In the genomic region with DNA sequence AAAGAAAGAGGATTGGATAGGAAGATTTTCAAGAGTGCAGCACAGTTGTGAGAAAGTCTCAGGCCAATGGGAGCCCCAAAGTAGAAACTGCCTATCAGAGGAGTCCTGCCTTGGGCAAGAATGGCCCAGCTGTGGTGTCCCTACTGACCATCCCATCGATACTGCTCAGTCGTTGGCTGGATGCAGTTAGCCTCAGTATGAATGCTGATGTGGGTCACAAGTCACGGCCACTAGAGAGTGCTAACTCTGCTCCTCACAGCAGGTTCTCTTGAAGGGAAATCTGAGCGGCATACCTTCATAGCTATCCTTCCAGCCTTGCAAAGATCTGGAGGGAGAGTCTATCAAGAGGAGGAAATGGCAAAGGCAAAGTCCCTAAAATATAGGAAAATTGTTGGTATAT, we compare ENCODE assay signal across 10 cellular contexts. TPM values are rescaled to one million over a fixed set of nuclear protein-coding genes. Genes with fewer than 3 reads are reported as not detected.
A peak's percentile ranks its signal among the peaks of the same experiment; 100 is the strongest.
DNase-seq lines count a peak whose midpoint lies in the region; ATAC-seq, FAIRE-seq and TF ChIP-seq lines count a peak whose summit lies in the region.
"Had no signal": no experiment of that assay in that cellular context is flagged by ENCODE, and none has a peak within 500 bp of the region (broad histone marks: within the 10 kb centered on the region; RNA-seq: fewer than 3 reads in every experiment).

No MANE protein-coding gene starts in this region.

- H3K9me3 Mint-ChIP-seq in CD8-positive, alpha-beta T cell = no peaks in the 10 kb centered on the region

- no peaks in the 10 kb centered on the region for H3K36me3 Mint-ChIP-seq in CD8-positive, alpha-beta T cell

- FAIRE-seq in kidney (lab: Jason Lieb, UNC) = no peak
- no peak for FAIRE-seq in RCC 7860 (lab: Jason Lieb, UNC)

- intact Hi-C loops in kidney (cut with DNase I) = no loop called here
- intact Hi-C loops in CD8-positive, alpha-beta T cell (cut with DNase I, micrococcal nuclease) = no loop called here

- peaks cover 15% of the 10 kb centered on the region for H3K27me3 Mint-ChIP-seq in CD8-positive, alpha-beta T cell (ENCODE audit: low read depth)

- peak; percentile 16 for TF ChIP-seq CTCF in kidney (IDR thresholded peaks at IDR 0.05; ENCODE audit: borderline replicate concordance, extremely low read depth, insufficient read depth)
- no peak for TF ChIP-seq CTCF in CD8-positive, alpha-beta T cell (IDR thresholded peaks at IDR 0.05)

- H3K27ac Mint-ChIP-seq in CD8-positive, alpha-beta T cell = no peak overlapping the region

- no peaks in the 10 kb centered on the region for H3K9me3 ChIP-seq in kidney (ENCODE audit: control insufficient read depth in 1 of 2, low read length in 2 of 2)
- no peaks in the 10 kb centered on the region for H3K9me3 ChIP-seq in CD8-positive, alpha-beta T cell (ENCODE audit: low read length)
- H3K9me3 ChIP-seq: psoas muscle had no signal

- no peak overlapping the region for H3K4me3 Mint-ChIP-seq in CD8-positive, alpha-beta T cell

- POLR2A ChIA-PET in CD8-positive, alpha-beta T cell (lab: Charles Lee) = no interaction called here

- no peak overlapping the region for H3K27ac ChIP-seq in kidney (ENCODE audit: low read depth in 2 of 2, low read length in 2 of 2)
- no peak overlapping the region for H3K27ac ChIP-seq in CD8-positive, alpha-beta T cell (ENCODE audit: low read depth, low read length)
- H3K27ac ChIP-seq: psoas muscle had no signal

- H3K4me1 ChIP-seq in kidney (ENCODE audit: control insufficient read depth in 1 of 2, insufficient read depth in 1 of 2, low read depth in 1 of 2, low read length in 2 of 2) = no peaks in the 10 kb centered on the region
- H3K4me1 ChIP-seq in CD8-positive, alpha-beta T cell (ENCODE audit: insufficient read depth, low read length) = no peaks in the 10 kb centered on the region
- H3K4me1 ChIP-seq: psoas muscle had no signal

- no peaks in the 10 kb centered on the region for H3K4me1 Mint-ChIP-seq in CD8-positive, alpha-beta T cell (ENCODE audit: low read depth)

- no peaks in the 10 kb centered on the region for H3K36me3 ChIP-seq in kidney (ENCODE audit: control insufficient read depth in 1 of 2, insufficient read depth in 2 of 2, low read length in 2 of 2)
- no peaks in the 10 kb centered on the region for H3K36me3 ChIP-seq in CD8-positive, alpha-beta T cell (ENCODE audit: insufficient read depth, low read length)

- no peaks in the 10 kb centered on the region for H3K27me3 ChIP-seq in CD8-positive, alpha-beta T cell (ENCODE audit: insufficient read depth, low read length)

- no peak overlapping the region for H3K9ac ChIP-seq in kidney (ENCODE audit: low read length in 2 of 2)

- CTCF ChIA-PET in CD8-positive, alpha-beta T cell (lab: Charles Lee) = interaction anchor here (1.5 kb wide), 1 partner anchor 108 kb away, joined by 4 read pairs; the partner anchor contains the start of gene LYSMD3

- no peak overlapping the region for H3K4me3 ChIP-seq in kidney (ENCODE audit: low read length in 2 of 2)
- no peak overlapping the region for H3K4me3 ChIP-seq in CD8-positive, alpha-beta T cell (ENCODE audit: low read depth, low read length)
- H3K4me3 ChIP-seq: psoas muscle had no signal

- peak; percentile 44 for ATAC-seq in GM21423 (IDR thresholded peaks at IDR 0.05; ENCODE audit: unreplicated experiment)
- no peak for ATAC-seq in CD8-positive, alpha-beta T cell

- peak; percentile 12 for DNase-seq in AG20443 (ENCODE audit: low spot score)
- DNase-seq in SK-N-DZ (ENCODE audit: low spot score) = peak; percentile 21
- DNase-seq in kidney = no peak
- DNase-seq in OCI-M2 (lab: John Stamatoyannopoulos, UW; ENCODE audit: unreplicated experiment) = no peak
- DNase-seq in RCC 7860 (ENCODE audit: low spot score) = no peak
- DNase-seq in kidney glomerular epithelial cell (lab: John Stamatoyannopoulos, UW) = no peak
- DNase-seq in CD8-positive, alpha-beta T cell = no peak
- DNase-seq: NCI-H446 treated with DMSO at 0.1 percent for 48 hours, psoas muscle had no signal

RNA-seq across cellular contexts. Expression of gene CETN3, which starts 11.6 kb away (rescaled TPM):
- polyA plus RNA-seq in SK-N-DZ (2014; cell fraction: cytosol; rRNA removed) = 71.5 and 81.0 TPM in 2 replicates
- 45.3 and 51.9 TPM in 2 replicates for polyA plus RNA-seq in SK-N-DZ (2014; cell fraction: nucleus; rRNA removed)
- 19.8 TPM for total RNA-seq in kidney
- 50.0 TPM for polyA plus RNA-seq in kidney (ENCODE audit: insufficient read depth, low read depth, low replicate concordance)
- total RNA-seq in CD8-positive, alpha-beta T cell = 1 to 10 TPM; 2.4 to 3.4 TPM

RNA-seq across cellular contexts. Expression of gene MBLAC2, which starts 53.4 kb away (rescaled TPM):
- 13.0 and 17.4 TPM in 2 replicates for polyA plus RNA-seq in SK-N-DZ (2014; cell fraction: cytosol; rRNA removed)
- polyA plus RNA-seq in SK-N-DZ (2014; cell fraction: nucleus; rRNA removed) = 8.1 and 10.7 TPM in 2 replicates
- total RNA-seq in kidney = 6.7 TPM
- polyA plus RNA-seq in kidney (ENCODE audit: insufficient read depth, low read depth, low replicate concordance) = 2.4 TPM
- 1 to 10 TPM; 2.8 to 3.2 TPM for total RNA-seq in CD8-positive, alpha-beta T cell

RNA-seq across cellular contexts. Expression of gene POLR3G, which starts 53.5 kb away (rescaled TPM):
- 8.1 and 16.0 TPM in 2 replicates for polyA plus RNA-seq in SK-N-DZ (2014; cell fraction: cytosol; rRNA removed)
- polyA plus RNA-seq in SK-N-DZ (2014; cell fraction: nucleus; rRNA removed) = 10.6 and 14.3 TPM in 2 replicates
- 1.5 TPM for total RNA-seq in kidney
- 1.0 TPM for polyA plus RNA-seq in kidney (ENCODE audit: insufficient read depth, low read depth, low replicate concordance)
- total RNA-seq in CD8-positive, alpha-beta T cell = 1 to 10 TPM in 1 of 2 experiments, under 1 TPM in 1; 0.69 to 1.0 TPM

Comparison
In these comparisons a context has a peak if more than half of its experiments do, and no peak if none do; other contexts are left out.
1. DNase-seq: peak in AG20443 (single experiment) and SK-N-DZ (single experiment); none in kidney (single experiment), OCI-M2 (single experiment), RCC 7860 (single experiment), kidney glomerular epithelial cell (single experiment) and CD8-positive, alpha-beta T cell (0 of 7).